14 cellular contexts compared by ENCODE assay signal in the genomic region with DNA sequence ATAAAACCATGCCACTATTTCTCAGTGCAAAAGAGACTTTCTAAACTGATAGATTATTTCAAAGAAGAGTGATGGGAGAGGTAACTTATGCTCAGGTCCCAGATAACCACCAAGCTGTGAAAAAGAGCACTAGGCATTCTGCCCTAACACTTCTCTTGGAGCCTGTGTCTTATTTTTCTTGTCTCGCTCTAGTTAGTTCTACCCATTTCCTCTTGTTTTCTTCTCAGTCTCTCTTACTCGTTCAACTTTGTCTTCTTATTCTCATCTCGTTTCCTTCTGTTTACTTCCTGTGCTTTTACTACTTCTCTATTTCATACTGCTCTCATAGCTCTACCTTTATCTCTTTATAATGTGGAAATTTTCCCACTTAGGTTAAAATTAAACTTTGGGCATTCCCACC.
DNase-seq lines count a peak whose midpoint lies in the region; ATAC-seq and TF ChIP-seq lines count a peak whose summit lies in the region.
"Had no signal": no experiment of that assay in that cellular context is flagged by ENCODE, and none has a peak within 500 bp of the region (broad histone marks: within the 10 kb centered on the region; RNA-seq: fewer than 3 reads in every experiment).

No MANE protein-coding gene starts in this region.

- DNase-seq in stimulated activated naive CD4-positive, alpha-beta T cell (lab: John Stamatoyannopoulos, UW): no peak
- DNase-seq in NCI-H187 treated with DMSO at 0.1 percent for 48 hours (lab: John Stamatoyannopoulos, UW) (no peak), amniotic stem cell (lab: John Stamatoyannopoulos, UW) (no peak)
- DNase-seq: activated T-cell treated with anti-CD3 and anti-CD28 coated beads, Interleukin-2, amount 50 U/mL, for 48 hours; dermis blood vessel endothelial cell; heart right ventricle; NCI-H2227 treated with DMSO at 0.1 percent for 48 hours; T-helper 1 cell; upper lobe of left lung had no signal

- peak overlapping the region in 3 of 5 experiments; percentile 1 to 54 (median 9) for H3K27ac Mint-ChIP-seq in brain

- H3K9me3 Mint-ChIP-seq in brain: no peaks in the 10 kb centered on the region

- H3K27me3 Mint-ChIP-seq in brain: peaks cover 7% of the 10 kb centered on the region

- H3K4me1 Mint-ChIP-seq in brain: peaks cover 29% of the 10 kb centered on the region

- H3K36me3 Mint-ChIP-seq in brain: peaks cover 84% of the 10 kb centered on the region

- no peak overlapping the region for H3K4me3 Mint-ChIP-seq in brain

- TF ChIP-seq CTCF in brain (conservative IDR thresholded peaks at IDR 0.05): no peak

- peak overlapping the region; percentile 40; the same call in 1 of the 2 replicates for H3K4me3 ChIP-seq in GM08714 (ENCODE audit: low read length)
- H3K4me3 ChIP-seq: heart right ventricle, upper lobe of left lung had no signal

- peak; percentile 49 for ATAC-seq in GM19455 (IDR thresholded peaks at IDR 0.05; ENCODE audit: unreplicated experiment)
- ATAC-seq in HG03442 (IDR thresholded peaks at IDR 0.05; ENCODE audit: unreplicated experiment): peak; percentile 43
- no peak for ATAC-seq in HG02973 (IDR thresholded peaks at IDR 0.05; ENCODE audit: unreplicated experiment)
- ATAC-seq: heart right ventricle had no signal
